Comparison of ENCODE assay signal across 8 cellular contexts in the genomic region with DNA sequence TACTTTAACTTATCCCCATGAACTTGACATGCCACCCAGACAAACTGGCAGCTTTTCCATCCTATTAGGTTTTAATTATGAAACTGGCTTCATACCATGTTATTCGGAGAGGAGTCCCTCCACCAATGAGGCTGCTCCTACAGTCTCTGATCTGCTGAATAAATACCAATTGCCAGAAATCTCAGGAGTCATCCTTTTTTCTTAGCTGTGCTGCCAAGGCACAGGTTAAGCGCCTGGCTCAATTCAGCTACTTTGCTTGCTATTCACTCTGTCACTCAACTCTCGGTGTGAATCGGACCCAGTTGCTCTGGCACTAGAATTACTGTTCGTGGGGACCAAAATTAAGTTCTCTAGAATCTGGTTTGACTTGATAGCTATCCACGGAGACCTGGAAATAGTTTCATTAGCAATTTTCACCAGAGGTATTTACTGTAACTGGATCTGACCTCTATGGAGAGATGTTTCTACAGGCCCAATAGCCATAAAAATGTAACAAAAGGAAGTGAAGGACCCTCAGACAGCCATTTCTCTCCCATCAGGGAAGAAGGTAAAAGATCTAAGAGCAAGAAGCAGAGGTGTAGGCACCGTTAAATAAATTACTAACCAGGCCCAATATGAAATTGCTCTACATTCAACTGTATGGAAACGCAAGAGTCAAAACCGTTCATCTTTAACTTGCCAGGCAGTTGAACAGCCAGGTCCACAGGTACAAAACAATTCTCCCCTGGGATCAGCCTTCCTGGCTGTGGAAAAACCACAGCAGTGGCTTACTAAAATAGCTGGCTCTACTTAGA. TPM values are rescaled to one million over a fixed set of nuclear protein-coding genes. Genes with fewer than 3 reads are reported as not detected.
DNase-seq lines count a peak whose midpoint lies in the region; ATAC-seq lines count a peak whose summit lies in the region.

No MANE protein-coding gene starts in this region.

- H3K4me3 ChIP-seq in CD4-positive, CD25-positive, alpha-beta regulatory T cell (ENCODE audit: low read depth, low read length): peak overlapping the region; percentile 99

- H3K4me1 ChIP-seq in CD4-positive, CD25-positive, alpha-beta regulatory T cell (ENCODE audit: control insufficient read depth, insufficient read depth, low read length, poor library complexity, severe bottlenecking): peaks cover 66% of the 10 kb centered on the region

- no peaks in the 10 kb centered on the region for H3K9me3 ChIP-seq in CD4-positive, CD25-positive, alpha-beta regulatory T cell (ENCODE audit: control insufficient read depth in 2 of 2, low read length in 2 of 2)

- H3K4me3 Mint-ChIP-seq in CD4-positive, CD25-positive, alpha-beta regulatory T cell: peak overlapping the region; percentile 90 to 100 (median 99)
- H3K4me3 Mint-ChIP-seq in central memory CD8-positive, alpha-beta T cell: peak overlapping the region; percentile 96
- peak overlapping the region; percentile 98 for H3K4me3 Mint-ChIP-seq in natural killer cell treated with Interleukin-12 subunit alpha and Interleukin-12 subunit beta and Interleukin-15 and Interleukin-18, amount 100 ng/mL, for 72 hours

- ATAC-seq in CD4-positive, CD25-positive, alpha-beta regulatory T cell (ENCODE audit: low read depth in 2 of 2): no peak
- ATAC-seq in central memory CD8-positive, alpha-beta T cell (replicated peaks; ENCODE audit: extremely low read depth, poor library complexity, severe bottlenecking): no peak
- ATAC-seq in natural killer cell treated with Interleukin-12 subunit alpha and Interleukin-12 subunit beta and Interleukin-15 and Interleukin-18, amount 100 ng/mL, for 72 hours: no peak

- peaks cover 0 to 3% (median 0%) of the 10 kb centered on the region in 7 donors for H3K9me3 Mint-ChIP-seq in CD4-positive, CD25-positive, alpha-beta regulatory T cell
- no peaks in the 10 kb centered on the region for H3K9me3 Mint-ChIP-seq in central memory CD8-positive, alpha-beta T cell
- H3K9me3 Mint-ChIP-seq in natural killer cell treated with Interleukin-12 subunit alpha and Interleukin-12 subunit beta and Interleukin-15 and Interleukin-18, amount 100 ng/mL, for 72 hours: no peaks in the 10 kb centered on the region

- H3K4me1 Mint-ChIP-seq in CD4-positive, CD25-positive, alpha-beta regulatory T cell: peaks cover 28 to 69% (median 48%) of the 10 kb centered on the region in 4 donors
- peaks cover 54% of the 10 kb centered on the region for H3K4me1 Mint-ChIP-seq in central memory CD8-positive, alpha-beta T cell
- H3K4me1 Mint-ChIP-seq in natural killer cell treated with Interleukin-12 subunit alpha and Interleukin-12 subunit beta and Interleukin-15 and Interleukin-18, amount 100 ng/mL, for 72 hours (ENCODE audit: low read depth in 2 of 2): peaks cover 47 to 48% of the 10 kb centered on the region in 2 donors

- peak overlapping the region; percentile 95 to 100 (median 99) for H3K27ac Mint-ChIP-seq in CD4-positive, CD25-positive, alpha-beta regulatory T cell
- H3K27ac Mint-ChIP-seq in central memory CD8-positive, alpha-beta T cell (ENCODE audit: low read depth): peak overlapping the region; percentile 100
- peak overlapping the region; percentile 98 to 100 for H3K27ac Mint-ChIP-seq in natural killer cell treated with Interleukin-12 subunit alpha and Interleukin-12 subunit beta and Interleukin-15 and Interleukin-18, amount 100 ng/mL, for 72 hours

- H3K27me3 ChIP-seq in CD4-positive, CD25-positive, alpha-beta regulatory T cell (ENCODE audit: control insufficient read depth, insufficient read depth, low read length): no peaks in the 10 kb centered on the region

- DNase-seq in CD4-positive, CD25-positive, alpha-beta regulatory T cell: no peak
- peak; percentile 36 for DNase-seq in NCI-H2107 (lab: John Stamatoyannopoulos, UW)
- no peak for DNase-seq in central memory CD8-positive, alpha-beta T cell (ENCODE audit: low spot score in 2 of 2)
- DNase-seq in natural killer cell treated with Interleukin-12 subunit alpha and Interleukin-12 subunit beta and Interleukin-15 and Interleukin-18, amount 100 ng/mL, for 72 hours (ENCODE audit: low spot score): no peak
- DNase-seq in SW480 (ENCODE audit: low spot score): no peak
- DNase-seq in retina: no peak
- no peak for DNase-seq in glomerular visceral epithelial cell (ENCODE audit: extremely low spot score)
- no peak for DNase-seq in SIG-M5 treated with dmso at 0.1 percent for 504 hours (lab: John Stamatoyannopoulos, UW; ENCODE audit: unreplicated experiment)

- H3K36me3 Mint-ChIP-seq in CD4-positive, CD25-positive, alpha-beta regulatory T cell: peaks cover 15% of the 10 kb centered on the region
- H3K36me3 Mint-ChIP-seq in central memory CD8-positive, alpha-beta T cell (ENCODE audit: insufficient read depth): peaks cover 37% of the 10 kb centered on the region
- H3K36me3 Mint-ChIP-seq in natural killer cell treated with Interleukin-12 subunit alpha and Interleukin-12 subunit beta and Interleukin-15 and Interleukin-18, amount 100 ng/mL, for 72 hours: peaks cover 32% of the 10 kb centered on the region

- peaks cover 3% of the 10 kb centered on the region for H3K27me3 Mint-ChIP-seq in CD4-positive, CD25-positive, alpha-beta regulatory T cell
- no peaks in the 10 kb centered on the region for H3K27me3 Mint-ChIP-seq in central memory CD8-positive, alpha-beta T cell
- H3K27me3 Mint-ChIP-seq in natural killer cell treated with Interleukin-12 subunit alpha and Interleukin-12 subunit beta and Interleukin-15 and Interleukin-18, amount 100 ng/mL, for 72 hours: no peaks in the 10 kb centered on the region

- peaks cover 5% of the 10 kb centered on the region for H3K36me3 ChIP-seq in CD4-positive, CD25-positive, alpha-beta regulatory T cell (ENCODE audit: control insufficient read depth, insufficient read depth, low read length)

- H3K27ac ChIP-seq in CD4-positive, CD25-positive, alpha-beta regulatory T cell (ENCODE audit: insufficient read depth, low read length, poor library complexity, severe bottlenecking): peak overlapping the region; percentile 100

RNA-seq across cellular contexts. Expression of gene ZC3H4, which starts 5.4 kb away (rescaled TPM):
- 84.7 TPM for total RNA-seq in CD4-positive, CD25-positive, alpha-beta regulatory T cell
- polyA plus RNA-seq in CD4-positive, CD25-positive, alpha-beta regulatory T cell: under 1 TPM; 0.58 to 0.84 (median 0.69) TPM
- 100 to 1,000 TPM; 150 to 169 TPM for total RNA-seq in natural killer cell treated with Interleukin-12 subunit alpha and Interleukin-12 subunit beta and Interleukin-15 and Interleukin-18, amount 100 ng/mL, for 72 hours

RNA-seq across cellular contexts. Expression of gene SAE1, which starts 22.5 kb away (rescaled TPM):
- 45.5 TPM for total RNA-seq in CD4-positive, CD25-positive, alpha-beta regulatory T cell
- polyA plus RNA-seq in CD4-positive, CD25-positive, alpha-beta regulatory T cell: 100 to 1,000 TPM; 106 to 127 (median 115) TPM
- total RNA-seq in natural killer cell treated with Interleukin-12 subunit alpha and Interleukin-12 subunit beta and Interleukin-15 and Interleukin-18, amount 100 ng/mL, for 72 hours: 100 to 1,000 TPM in 1 of 2 donors, 10 to 100 TPM in 1; 95.6 to 158 TPM

RNA-seq across cellular contexts. Expression of gene TMEM160, which starts 59.7 kb away (rescaled TPM):
- total RNA-seq in CD4-positive, CD25-positive, alpha-beta regulatory T cell: 27.4 TPM
- polyA plus RNA-seq in CD4-positive, CD25-positive, alpha-beta regulatory T cell: 100 to 1,000 TPM; 101 to 160 (median 144) TPM
- total RNA-seq in natural killer cell treated with Interleukin-12 subunit alpha and Interleukin-12 subunit beta and Interleukin-15 and Interleukin-18, amount 100 ng/mL, for 72 hours: 10 to 100 TPM; 35.0 to 62.7 TPM
